Comparison of ENCODE assay signal across 19 cellular contexts in genomic region chr7:98136423-98136822, GRCh38. TPM values are rescaled to one million over a fixed set of nuclear protein-coding genes. Genes with fewer than 3 reads are reported as not detected.
DNase-seq lines count a peak whose midpoint lies in the region; ATAC-seq, FAIRE-seq and TF ChIP-seq lines count a peak whose summit lies in the region.
"Had no signal": no experiment of that assay in that cellular context is flagged by ENCODE, and none has a peak within 500 bp of the region (broad histone marks: within the 10 kb centered on the region; RNA-seq: fewer than 3 reads in every experiment).

No MANE protein-coding gene starts in this region.

- TF ChIP-seq EP300 in A549 (IDR thresholded peaks at IDR 0.05), result no peak

- H3K27me3 Mint-ChIP-seq in CD8-positive, alpha-beta T cell (ENCODE audit: low read depth), result no peaks in the 10 kb centered on the region
- H3K27me3 Mint-ChIP-seq in WTC11 (ENCODE audit: low read depth), result no peaks in the 10 kb centered on the region

- H3K27me3 ChIP-seq in CD8-positive, alpha-beta T cell (ENCODE audit: insufficient read depth, low read length), result no peaks in the 10 kb centered on the region
- no peaks in the 10 kb centered on the region for H3K27me3 ChIP-seq in neutrophil
- H3K27me3 ChIP-seq in psoas muscle (ENCODE audit: insufficient read depth in 3 of 3, low read length in 2 of 3), result no peaks in the 10 kb centered on the region

- H3K9me3 ChIP-seq in A549, result no peaks in the 10 kb centered on the region
- no peaks in the 10 kb centered on the region for H3K9me3 ChIP-seq in CD8-positive, alpha-beta T cell (ENCODE audit: low read length)
- H3K9me3 ChIP-seq in neutrophil, result no peaks in the 10 kb centered on the region
- no peaks in the 10 kb centered on the region for H3K9me3 ChIP-seq in psoas muscle

- intact Hi-C loops in CD8-positive, alpha-beta T cell (cut with DNase I, micrococcal nuclease), result no loop called here
- intact Hi-C loops in psoas muscle (cut with DNase I), result no loop called here

- peaks cover 3% of the 10 kb centered on the region for H3K36me3 ChIP-seq in CD8-positive, alpha-beta T cell (ENCODE audit: insufficient read depth, low read length)
- H3K36me3 ChIP-seq in neutrophil (peaks cover 18% of the 10 kb centered on the region), psoas muscle (ENCODE audit: insufficient read depth in 1 of 2, low read depth in 1 of 2) (peaks cover 3 to 30% of the 10 kb centered on the region in 2 donors)

- in situ Hi-C loops in GM13976 (cut with MboI; ENCODE audit: low sequenced_read_pairs, unreplicated experiment), result no loop called here

- DNase-seq in A549 (ENCODE audit: low read depth in 1 of 2, low spot score in 1 of 2), result no peak
- no peak for DNase-seq in CD8-positive, alpha-beta T cell
- DNase-seq in WTC11 (ENCODE audit: low spot score), result no peak
- no peak for DNase-seq in GM13976 (ENCODE audit: low spot score)
- no peak for DNase-seq in psoas muscle
- DNase-seq: H9, IMR-90, NCI-H1694, NCI-H2171 treated with DMSO at 0.1 percent for 48 hours, NCI-H446, NCI-H526, Right ventricle myocardium superior had no signal

- TF ChIP-seq POLR2A in A549 (IDR thresholded peaks at IDR 0.05; ENCODE audit: low read length), result no peak

- TF ChIP-seq RAD21 in A549 (conservative IDR thresholded peaks at IDR 0.05 in 1 of 2, IDR thresholded peaks at IDR 0.05 in 1 of 2), result no peak

- ATAC-seq in A549 (no peak), WTC11 (no peak), HG03432 (IDR thresholded peaks at IDR 0.05; ENCODE audit: unreplicated experiment) (no peak), psoas muscle (no peak)
- no peak for ATAC-seq in CD8-positive, alpha-beta T cell

- CTCF ChIA-PET in A549 (lab: Yijun Ruan, JAX) (interaction anchor here (0.8 to 4.0 kb wide), 7 partner anchors 12 to 114 kb away, joined by 3 to 16 read pairs (median 5); no protein-coding TSS in a partner anchor), WTC11 (lab: Charles Lee) (interaction anchor here (1.8 to 2.1 kb wide), 2 partner anchors 29 to 30 kb away, joined by 6 read pairs; partner anchors contain the start of gene LMTK2)
- CTCF ChIA-PET in CD8-positive, alpha-beta T cell (lab: Charles Lee), result no interaction called here

- WGBS in A549 (ENCODE audit: missing lambda C conversion rate), result 83% methylated on average over 5 of the region's 5 CpGs
- WGBS in psoas muscle, 3 donors, result 81 to 90% (median 87%) methylated on average over 5 of the region's 5 CpGs

- FAIRE-seq in A549 (lab: Jason Lieb, UNC), result no peak
- FAIRE-seq: G401.6, GM12892, GM18507, HTR-8/SVneo had no signal

- peak overlapping the region; percentile 25; the same call in 1 of the 3 replicates for H3K4me2 ChIP-seq in A549
- H3K4me2 ChIP-seq: KMS-11 had no signal

- H3K4me1 Mint-ChIP-seq in CD8-positive, alpha-beta T cell (ENCODE audit: low read depth), result peaks cover 34% of the 10 kb centered on the region
- H3K4me1 Mint-ChIP-seq in WTC11, result peaks cover 49% of the 10 kb centered on the region

- H3K4me3 Mint-ChIP-seq in CD8-positive, alpha-beta T cell, result no peak overlapping the region
- H3K4me3 Mint-ChIP-seq in WTC11, result no peak overlapping the region
- H3K4me3 Mint-ChIP-seq: H9 had no signal

- TF ChIP-seq CTCF in A549 (IDR thresholded peaks at IDR 0.05) (no peak), WTC11 (IDR thresholded peaks at IDR 0.05) (no peak), neutrophil (IDR thresholded peaks at IDR 0.05) (no peak), GM13976 (IDR thresholded peaks at IDR 0.05; ENCODE audit: borderline replicate concordance, control extremely low read depth, extremely low read depth, insufficient read depth, missing control alignments) (no peak), psoas muscle (IDR thresholded peaks at IDR 0.05) (no peak)
- no peak for TF ChIP-seq CTCF in CD8-positive, alpha-beta T cell (IDR thresholded peaks at IDR 0.05)

- no peak overlapping the region for H3K4me3 ChIP-seq in A549
- H3K4me3 ChIP-seq in CD8-positive, alpha-beta T cell (ENCODE audit: low read depth, low read length), result no peak overlapping the region
- H3K4me3 ChIP-seq in neutrophil (ENCODE audit: low read depth in 1 of 2, low read length in 1 of 2), result no peak overlapping the region
- H3K4me3 ChIP-seq in psoas muscle, result no peak overlapping the region

- H3K27ac ChIP-seq in A549 (peak overlapping the region in 1 of 2 experiments; percentile 43; a peak in 1 of 6 replicates), neutrophil (peak overlapping the region; percentile 78), psoas muscle (no peak overlapping the region)
- no peak overlapping the region for H3K27ac ChIP-seq in CD8-positive, alpha-beta T cell (ENCODE audit: low read depth, low read length)
- H3K27ac ChIP-seq: KMS-11 had no signal

- no peaks in the 10 kb centered on the region for H3K9me3 Mint-ChIP-seq in CD8-positive, alpha-beta T cell
- no peaks in the 10 kb centered on the region for H3K9me3 Mint-ChIP-seq in WTC11
- H3K9me3 Mint-ChIP-seq: H9 had no signal

- peaks cover 49% of the 10 kb centered on the region for H3K4me1 ChIP-seq in A549
- peaks cover 26% of the 10 kb centered on the region for H3K4me1 ChIP-seq in CD8-positive, alpha-beta T cell (ENCODE audit: insufficient read depth, low read length)
- H3K4me1 ChIP-seq in neutrophil (ENCODE audit: control insufficient read depth in 1 of 2, insufficient read depth in 1 of 2, low read depth in 1 of 2, low read length in 1 of 2), result peaks cover 75 to 77% of the 10 kb centered on the region in 2 experiments
- peaks cover 10% of the 10 kb centered on the region for H3K4me1 ChIP-seq in psoas muscle

- POLR2A ChIA-PET in A549 (lab: Yijun Ruan, JAX) (no interaction called here), WTC11 (lab: Charles Lee) (no interaction called here)
- POLR2A ChIA-PET in CD8-positive, alpha-beta T cell (lab: Charles Lee), result no interaction called here

- H3K27ac Mint-ChIP-seq in CD8-positive, alpha-beta T cell, result peak overlapping the region; percentile 11
- peak overlapping the region; percentile 59 for H3K27ac Mint-ChIP-seq in WTC11

- peaks cover 40% of the 10 kb centered on the region for H3K36me3 Mint-ChIP-seq in CD8-positive, alpha-beta T cell
- peaks cover 12% of the 10 kb centered on the region for H3K36me3 Mint-ChIP-seq in WTC11

TF ChIP-seq in A549, 52 proteins besides CTCF, POLR2A, EP300 and RAD21 (continues in another document):
- TF ChIP-seq POLR2AphosphoS2 (conservative IDR thresholded peaks at IDR 0.05; ENCODE audit: low read length), result no peak
- TF ChIP-seq ZSCAN20 (CRISPR knock-in tag; IDR thresholded peaks at IDR 0.05), result no peak
- no peak for TF ChIP-seq CBX8 (IDR thresholded peaks at IDR 0.05)
- TF ChIP-seq PBX3 (IDR thresholded peaks at IDR 0.05), result no peak
- no peak for TF ChIP-seq NFE2L2 (conservative IDR thresholded peaks at IDR 0.05; ENCODE audit: low read length)
- TF ChIP-seq HDAC2 (IDR thresholded peaks at IDR 0.05), result no peak
- no peak for TF ChIP-seq EHMT2 (IDR thresholded peaks at IDR 0.05; ENCODE audit: low read depth)
- TF ChIP-seq EHF (CRISPR knock-in tag; IDR thresholded peaks at IDR 0.05), result no peak
- TF ChIP-seq RCOR1 (IDR thresholded peaks at IDR 0.05; ENCODE audit: low read depth, low read length), result no peak
- TF ChIP-seq CHD2 (IDR thresholded peaks at IDR 0.05; ENCODE audit: low read length, partially characterized antibody), result no peak
- TF ChIP-seq NR3C1 (IDR thresholded peaks at IDR 0.05), result no peak
- TF ChIP-seq KDM1A (IDR thresholded peaks at IDR 0.05; ENCODE audit: low read depth), result no peak

TF ChIP-seq in WTC11, 78 proteins besides CTCF, POLR2A, EP300 and RAD21 (continues in another document):
- TF ChIP-seq ZSCAN18 (CRISPR knock-in tag; IDR thresholded peaks at IDR 0.05) (no peak), FOXP4 (CRISPR knock-in tag; IDR thresholded peaks at IDR 0.05) (no peak), ELF4 (CRISPR knock-in tag; IDR thresholded peaks at IDR 0.05; ENCODE audit: low read depth) (no peak), MYBL2 (CRISPR knock-in tag; IDR thresholded peaks at IDR 0.05) (no peak), NR2C2 (CRISPR knock-in tag; IDR thresholded peaks at IDR 0.05) (no peak), ZNF317 (CRISPR knock-in tag; IDR thresholded peaks at IDR 0.05; ENCODE audit: borderline replicate concordance, low read depth) (no peak)

RNA-seq across cellular contexts. Expression of gene LMTK2, which starts 29.8 kb away (rescaled TPM):
- polyA plus RNA-seq in A549 (2011; rRNA removed), result 13.0 and 14.9 TPM in 2 replicates
- polyA plus RNA-seq in A549 (2012; cell fraction: cytosol; rRNA removed), result 6.5 and 8.7 TPM in 2 replicates
- 16.3 and 18.7 TPM in 2 replicates for polyA plus RNA-seq in A549 (2012; cell fraction: nucleus; rRNA removed)
- polyA plus RNA-seq in A549 (2017; fragmentation: RNase III; extraction: RNeasy Plus Mini Kit Qiagen cat#74134 plus additional on column Dnase treatment), result 6.9 to 7.9 TPM (median 7.7 TPM) in 3 replicates
- 20.5 and 20.9 TPM in 2 replicates for polyA minus RNA-seq in A549 (2011; rRNA and poly(A)+ RNA removed)
- 10 to 100 TPM; 33.5 to 33.8 TPM for total RNA-seq in CD8-positive, alpha-beta T cell
- 23.0 to 25.5 TPM (median 24.3 TPM) in 3 replicates for total RNA-seq in WTC11 (2021)
- total RNA-seq in psoas muscle, result 10 to 100 TPM; 12.7 to 25.0 (median 16.1) TPM
- polyA plus RNA-seq in psoas muscle, result 10 to 100 TPM in 1 of 3 donors, 1 to 10 TPM in 2; 3.6 to 13.5 (median 4.8) TPM
